10 cellular contexts compared by ENCODE assay signal in the genomic region with DNA sequence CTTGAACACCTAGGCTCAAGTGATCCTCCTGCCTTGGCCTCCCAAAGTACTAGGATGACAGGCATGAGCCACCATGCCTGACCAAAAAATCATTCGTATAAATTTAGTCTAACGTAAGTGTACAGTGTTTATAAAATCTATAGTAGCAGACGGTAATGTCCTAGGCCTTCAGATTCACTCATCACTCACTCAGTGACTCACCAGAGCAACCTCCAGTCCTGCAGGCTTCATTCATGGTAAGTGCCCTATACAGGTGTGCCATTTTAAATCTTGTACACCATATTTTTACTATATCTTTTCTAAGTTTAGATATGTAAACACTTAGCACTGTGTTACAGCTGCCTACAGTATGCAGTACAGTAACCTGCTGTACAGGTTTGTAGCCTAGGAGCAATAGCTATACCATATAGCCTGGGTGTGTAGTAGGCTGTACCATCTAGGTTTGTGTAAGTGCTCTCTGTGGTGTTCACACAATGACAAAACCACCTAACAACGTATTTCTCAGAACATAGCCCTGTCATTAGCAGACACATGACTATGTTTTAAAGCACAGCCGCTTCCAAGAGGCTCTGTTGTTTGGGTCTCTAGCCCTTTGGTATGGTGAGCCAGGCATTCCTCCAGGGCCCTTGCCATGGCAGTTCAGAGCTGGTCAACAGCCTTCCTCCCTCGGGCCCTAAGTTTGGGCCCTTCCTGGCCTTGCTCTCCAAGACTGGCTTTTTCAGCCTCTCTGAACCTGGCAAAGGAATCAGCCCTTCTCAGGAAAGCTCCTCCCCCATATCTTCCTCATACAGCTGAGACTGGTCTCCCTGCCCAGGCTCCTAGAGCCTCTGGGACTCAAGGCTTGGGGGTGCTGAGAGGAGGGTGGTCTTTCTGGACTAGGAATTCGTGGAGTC. TPM values are rescaled to one million over a fixed set of nuclear protein-coding genes. Genes with fewer than 3 reads are reported as not detected.
DNase-seq lines count a peak whose midpoint lies in the region; ATAC-seq and TF ChIP-seq lines count a peak whose summit lies in the region.
"Had no signal": no experiment of that assay in that cellular context is flagged by ENCODE, and none has a peak within 500 bp of the region (broad histone marks: within the 10 kb centered on the region; RNA-seq: fewer than 3 reads in every experiment).

No MANE protein-coding gene starts in this region.

- H3K4me1 ChIP-seq in SJSA1 (replicated peaks) (peaks cover 70% of the 10 kb centered on the region), foreskin keratinocyte (peaks cover 38% of the 10 kb centered on the region), tibial nerve (peaks cover 0 to 93% (median 45%) of the 10 kb centered on the region in 4 donors)

- H3K36me3 ChIP-seq in SJSA1 (peaks cover 25% of the 10 kb centered on the region), tibial nerve (no peaks in the 10 kb centered on the region)
- H3K36me3 ChIP-seq: adrenal gland, MG63 had no signal

- peak overlapping the region; percentile 97 for H3K27ac ChIP-seq in SJSA1
- H3K27ac ChIP-seq in foreskin keratinocyte = peak overlapping the region; percentile 39
- peak overlapping the region in 3 of 4 donors; percentile 46 to 97 (median 55) for H3K27ac ChIP-seq in tibial nerve

- POLR2A ChIA-PET in GM10248 (lab: Yijun Ruan, JAX) = no interaction called here

- 59 to 74% methylated on average over 7 of the region's 7 CpGs for WGBS in tibial nerve, 2 donors

- H3K9me3 ChIP-seq in SJSA1 (replicated peaks) = no peaks in the 10 kb centered on the region
- H3K9me3 ChIP-seq in tibial nerve = no peaks in the 10 kb centered on the region
- H3K9me3 ChIP-seq: adrenal gland, MG63 had no signal

- TF ChIP-seq CTCF in foreskin keratinocyte (conservative IDR thresholded peaks at IDR 0.05) = no peak
- no peak for TF ChIP-seq CTCF in tibial nerve (IDR thresholded peaks at IDR 0.05)
- TF ChIP-seq CTCF in GM10248 (IDR thresholded peaks at IDR 0.05; ENCODE audit: control extremely low read depth, extremely low read depth, low read depth, missing control alignments) = no peak

- TF ChIP-seq EP300 in tibial nerve (IDR thresholded peaks at IDR 0.05) = no peak

- DNase-seq in SJSA1 (ENCODE audit: low read depth in 1 of 2, low spot score in 2 of 2) (no peak), foreskin keratinocyte (peak; percentile 77 to 84), tibial nerve (ENCODE audit: low spot score in 2 of 2) (no peak), GM10248 (ENCODE audit: extremely low spot score) (no peak)
- DNase-seq: activated CD4-positive, alpha-beta T cell treated with anti-CD3 and anti-CD28 coated beads for 36 hours had no signal

- peak; percentile 51 for ATAC-seq in foreskin keratinocyte
- ATAC-seq in HG03280 (IDR thresholded peaks at IDR 0.05; ENCODE audit: unreplicated experiment) = no peak
- ATAC-seq in HG03196 (IDR thresholded peaks at IDR 0.05; ENCODE audit: unreplicated experiment) = no peak
- ATAC-seq: activated CD4-positive, alpha-beta T cell treated with anti-CD3 and anti-CD28 coated beads for 36 hours had no signal

- no peak for TF ChIP-seq POLR2A in tibial nerve (IDR thresholded peaks at IDR 0.05)

- CTCF ChIA-PET in GM10248 (lab: Yijun Ruan, JAX) = interaction anchor here (0.7 to 16.1 kb wide), 13 partner anchors 8 to 126 kb away, joined by 3 to 263 read pairs (median 53); partner anchors contain the start of genes DISP2, INAFM2, IVD and PHGR1

- no peak overlapping the region for H3K4me3 ChIP-seq in SJSA1
- no peak overlapping the region for H3K4me3 ChIP-seq in tibial nerve
- H3K4me3 ChIP-seq: adrenal gland, MG63 had no signal

- H3K27me3 ChIP-seq in SJSA1 (replicated peaks) (no peaks in the 10 kb centered on the region), foreskin keratinocyte (no peaks in the 10 kb centered on the region), tibial nerve (no peaks in the 10 kb centered on the region)
- H3K27me3 ChIP-seq: adrenal gland, MG63 had no signal

RNA-seq across cellular contexts. Expression of gene CCDC9B, which starts 1.9 kb away (rescaled TPM):
- total RNA-seq in SJSA1 (2014; rRNA removed; shearing (Covaris generic)) = 29.5 and 39.0 TPM in 2 replicates
- total RNA-seq in foreskin keratinocyte (48.7 and 61.7 TPM in 2 replicates), tibial nerve (10 to 100 TPM; 19.3 to 22.8 (median 21.2) TPM)
- polyA plus RNA-seq in foreskin keratinocyte = 21.3 and 25.0 TPM in 2 replicates

RNA-seq across cellular contexts. Expression of gene PHGR1, which starts 8.2 kb away (rescaled TPM):
- not detected in 2 replicates for total RNA-seq in SJSA1 (2014; rRNA removed; shearing (Covaris generic))
- not detected in 2 replicates for total RNA-seq in foreskin keratinocyte
- not detected in 2 replicates for polyA plus RNA-seq in foreskin keratinocyte
- total RNA-seq in tibial nerve = not detected
- total RNA-seq: activated CD4-positive, alpha-beta T cell treated with anti-CD3 and anti-CD28 coated beads for 36 hours; renal cortical epithelial cell had no signal

RNA-seq across cellular contexts. Expression of gene DISP2, which starts 15.4 kb away (rescaled TPM):
- total RNA-seq in SJSA1 (2014; rRNA removed; shearing (Covaris generic)) = 0.21 and 0.28 TPM in 2 replicates
- total RNA-seq in foreskin keratinocyte (0.65 and 1.5 TPM in 2 replicates), tibial nerve (under 1 TPM; under 0.01 to 0.22 (median 0.10) TPM)
- 1.9 and 6.6 TPM in 2 replicates for polyA plus RNA-seq in foreskin keratinocyte

RNA-seq across cellular contexts. Expression of gene INAFM2, which starts 19.2 kb away (rescaled TPM):
- 89.8 and 101 TPM in 2 replicates for total RNA-seq in SJSA1 (2014; rRNA removed; shearing (Covaris generic))
- total RNA-seq in foreskin keratinocyte (15.0 and 17.8 TPM in 2 replicates), tibial nerve (10 to 100 TPM; 13.8 to 25.9 (median 20.5) TPM)
- polyA plus RNA-seq in foreskin keratinocyte = 16.2 and 19.1 TPM in 2 replicates

RNA-seq across cellular contexts. Expression of gene PLCB2, which starts 34.9 kb away (rescaled TPM):
- 34.8 and 61.9 TPM in 2 replicates for total RNA-seq in SJSA1 (2014; rRNA removed; shearing (Covaris generic))
- total RNA-seq in foreskin keratinocyte = 1.5 and 1.7 TPM in 2 replicates
- polyA plus RNA-seq in foreskin keratinocyte = 1.6 and 2.2 TPM in 2 replicates
- 10 to 100 TPM; 14.9 to 42.3 (median 17.0) TPM for total RNA-seq in tibial nerve
- total RNA-seq: renal cortical epithelial cell had no signal

Comparison
In these comparisons a context has a peak if more than half of its experiments do, and no peak if none do; other contexts are left out.
1. DNase-seq: peak in foreskin keratinocyte (2 of 2); none in SJSA1 (0 of 2), tibial nerve (0 of 2) and GM10248 (single experiment).
2. H3K27ac ChIP-seq: peak in every context shown above with its lines; median percentile 97 in SJSA1; 55 in tibial nerve; 39 in foreskin keratinocyte.